Comparison of ENCODE assay signal across 11 cellular contexts in the genomic region with DNA sequence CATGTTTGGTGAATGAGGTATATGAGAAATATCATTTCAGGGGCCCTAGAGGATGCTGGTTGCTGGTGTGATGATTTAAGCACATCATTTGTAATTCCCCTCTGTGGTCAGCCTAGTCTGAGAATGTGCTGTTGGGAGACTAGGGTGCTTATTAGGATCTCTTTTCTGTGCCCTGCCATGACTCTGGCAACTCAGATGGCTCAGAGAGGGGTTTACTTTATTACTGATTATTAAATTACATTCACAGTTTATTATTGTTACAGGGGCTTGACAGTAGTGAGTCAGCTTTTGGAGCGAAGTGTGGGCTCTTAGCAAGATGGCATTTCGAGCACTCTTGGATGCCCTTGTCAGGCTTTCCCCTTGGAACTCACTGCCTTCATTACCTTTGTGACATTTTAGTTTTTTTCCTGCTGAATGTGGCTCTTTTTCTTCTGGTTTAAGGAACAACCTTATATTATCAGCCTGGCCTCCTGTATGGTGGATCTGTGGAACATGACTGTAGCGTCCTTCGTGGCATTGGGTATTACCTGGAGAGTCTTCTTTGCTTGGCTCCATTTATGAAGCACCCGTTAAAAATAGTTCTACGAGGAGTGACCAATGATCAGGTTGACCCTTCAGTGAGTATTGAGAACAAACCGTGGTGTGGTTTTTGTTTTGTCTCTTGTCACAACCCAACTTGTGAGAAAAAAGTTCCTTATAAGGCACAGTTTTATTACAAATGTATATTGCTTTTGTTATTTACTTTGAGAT.
"Had no signal": no experiment of that assay in that cellular context is flagged by ENCODE, and none has a peak within 500 bp of the region (broad histone marks: within the 10 kb centered on the region; RNA-seq: fewer than 3 reads in every experiment).

No MANE protein-coding gene starts in this region.

- H3K9me3 ChIP-seq: left ventricle myocardium inferior, tibial nerve had no signal

- DNase-seq: activated CD4-positive, alpha-beta T cell treated with anti-CD3 and anti-CD28 coated beads, Interleukin-2, amount 10 ng/mL, durations not matched to agents 24 days and 14 days; activated effector memory CD4-positive, alpha-beta T cell treated with Interleukin-2 at 50 U/mL for 16 hours; dermis blood vessel endothelial cell; endodermal cell; foreskin fibroblast; islet precursor cell; left ventricle myocardium inferior; mesendoderm; T-cell had no signal

- H3K27me3 ChIP-seq: tibial nerve had no signal

- H3K4me3 ChIP-seq: left ventricle myocardium inferior, skin epidermis, tibial nerve had no signal

- ATAC-seq: T-cell had no signal

- H3K27ac ChIP-seq: left ventricle myocardium inferior, skin epidermis, tibial nerve had no signal
